In the genomic region with DNA sequence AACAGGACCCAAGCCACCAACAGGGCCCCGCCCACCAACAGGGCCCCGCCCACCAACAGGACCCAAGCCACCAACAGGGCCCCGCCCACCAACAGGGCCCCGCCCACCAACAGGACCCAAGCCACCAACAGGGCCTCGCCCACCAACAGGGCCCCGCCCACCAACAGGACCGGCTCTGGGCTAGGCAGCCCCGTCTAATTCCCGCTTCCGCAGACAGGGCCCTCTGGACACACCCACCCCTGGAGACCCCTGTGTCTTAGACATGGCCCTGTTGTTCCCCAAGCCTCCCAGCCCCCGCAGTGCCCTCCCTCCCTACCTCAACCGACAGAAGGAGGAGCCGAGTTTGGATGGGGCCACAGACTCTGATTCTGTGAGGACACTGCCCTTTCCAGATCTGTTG, we compare ENCODE assay signal across 2 cellular contexts. TPM values are rescaled to one million over a fixed set of nuclear protein-coding genes. Genes with fewer than 3 reads are reported as not detected.
"Had no signal": no experiment of that assay in that cellular context is flagged by ENCODE, and none has a peak within 500 bp of the region (broad histone marks: within the 10 kb centered on the region; RNA-seq: fewer than 3 reads in every experiment).

No MANE protein-coding gene starts in this region.

RNA-seq across cellular contexts. Expression of a gene that starts 49.2 kb away (rescaled TPM):
- total RNA-seq: activated CD8-positive, alpha-beta T cell treated with anti-CD3 and anti-CD28 coated beads, Interleukin-2, amount 10 ng/mL, durations not matched to agents 7 days and 5 days; activated naive CD8-positive, alpha-beta T cell treated with anti-CD3 and anti-CD28 coated beads, Interleukin-2, amount 10 ng/mL, durations not matched to agents 7 days and 5 days had no signal
